In genomic region chr12:3365416-3366385, GRCh38 we compare ENCODE assay signal across 9 cellular contexts.
DNase-seq lines count a peak whose midpoint lies in the region; ATAC-seq and TF ChIP-seq lines count a peak whose summit lies in the region.
"Had no signal": no experiment of that assay in that cellular context is flagged by ENCODE, and none has a peak within 500 bp of the region (broad histone marks: within the 10 kb centered on the region; RNA-seq: fewer than 3 reads in every experiment).

No MANE protein-coding gene starts in this region.

- no peaks in the 10 kb centered on the region for H4K20me1 ChIP-seq in PC-3 (ENCODE audit: low read length)

- peak; percentile 46 for DNase-seq in GM13977 (ENCODE audit: low spot score)
- peak; percentile 64 for DNase-seq in PC-3
- peak; percentile 42 for DNase-seq in left cardiac atrium
- no peak for DNase-seq in NCI-H1694 (lab: John Stamatoyannopoulos, UW)
- DNase-seq in inferior parietal cortex (ENCODE audit: extremely low spot score): no peak
- no peak for DNase-seq in aorta
- DNase-seq: activated B cell treated with CpG ODN at 0.5 μM for 24 hours had no signal

- H3K4me3 ChIP-seq in PC-3 (ENCODE audit: low read length): peak overlapping the region; percentile 66
- peak overlapping the region; percentile 5 for H3K4me3 ChIP-seq in rectal smooth muscle tissue (ENCODE audit: low read length)
- H3K4me3 ChIP-seq in aorta (ENCODE audit: low read length in 2 of 2): peak overlapping the region in 1 of 2 donors; percentile 17

- H3K9me3 ChIP-seq in PC-3 (ENCODE audit: low read length) (no peaks in the 10 kb centered on the region), aorta (ENCODE audit: control insufficient read depth, low read length) (no peaks in the 10 kb centered on the region)

- peak overlapping the region; percentile 60 for H2AFZ ChIP-seq in PC-3 (ENCODE audit: low read length)

- H3K4me1 ChIP-seq in PC-3 (ENCODE audit: insufficient read depth, low read length): no peaks in the 10 kb centered on the region
- H3K4me1 ChIP-seq in rectal smooth muscle tissue (ENCODE audit: control insufficient read depth, insufficient read depth, low read length): no peaks in the 10 kb centered on the region
- H3K4me1 ChIP-seq in aorta (ENCODE audit: control insufficient read depth in 1 of 2, insufficient read depth in 2 of 2, low read length in 2 of 2): no peaks in the 10 kb centered on the region

- TF ChIP-seq CTCF in GM13977 (IDR thresholded peaks at IDR 0.05; ENCODE audit: extremely low read depth, insufficient read depth, missing control alignments): no peak
- TF ChIP-seq CTCF in PC-3 (conservative IDR thresholded peaks at IDR 0.05; ENCODE audit: low read depth, low read length): no peak

- in situ Hi-C loops in GM13977 (cut with MboI; ENCODE audit: low pct_unique_long_range_greater_than_20kb, low sequenced_read_pairs, unreplicated experiment): no loop called here

- H3K9ac ChIP-seq in PC-3 (ENCODE audit: low read length) (no peak overlapping the region; the same call in 1 of the 2 replicates), rectal smooth muscle tissue (ENCODE audit: low read length) (no peak overlapping the region)

- no TSS peak for BruUV-seq in PC-3 (replicated peaks; lab: Mats Ljungman, UMichigan)

- H3K27me3 ChIP-seq in PC-3 (ENCODE audit: low read length) (peaks cover 1% of the 10 kb centered on the region; the same call in 1 of the 2 replicates), rectal smooth muscle tissue (ENCODE audit: control insufficient read depth, insufficient read depth, low read length) (peaks cover 16% of the 10 kb centered on the region), aorta (ENCODE audit: control insufficient read depth in 1 of 2, insufficient read depth in 2 of 2, low read length in 1 of 2) (no peaks in the 10 kb centered on the region)

- ATAC-seq in PC-3 (peak; percentile 92), left cardiac atrium (peak; percentile 86 to 88), HG03354 (IDR thresholded peaks at IDR 0.05; ENCODE audit: poor library complexity, severe bottlenecking, unreplicated experiment) (no peak), aorta (ENCODE audit: low FRiP score) (no peak)

- H3K36me3 ChIP-seq in PC-3 (ENCODE audit: low read depth, low read length): no peaks in the 10 kb centered on the region
- no peaks in the 10 kb centered on the region for H3K36me3 ChIP-seq in rectal smooth muscle tissue (ENCODE audit: control insufficient read depth, insufficient read depth, low read length)
- H3K36me3 ChIP-seq in aorta (ENCODE audit: control insufficient read depth in 1 of 2, insufficient read depth in 2 of 2, low read length in 1 of 2): no peaks in the 10 kb centered on the region

- H3K4me2 ChIP-seq in PC-3 (ENCODE audit: low read length): peak overlapping the region; percentile 91

- peaks cover 29% of the 10 kb centered on the region for H3K79me2 ChIP-seq in PC-3 (ENCODE audit: low read length)

- 2 to 6% methylated on average over 24 to 84 of the region's 84 CpGs for WGBS in aorta, 2 donors

- no peaks in the 10 kb centered on the region for H3K9me2 ChIP-seq in PC-3 (replicated peaks; ENCODE audit: low read length)

- no peaks in the 10 kb centered on the region for H3F3A ChIP-seq in PC-3 (ENCODE audit: low read length, unreplicated experiment)

- H3K27ac ChIP-seq in PC-3 (ENCODE audit: low read length): no peak overlapping the region
- no peak overlapping the region for H3K27ac ChIP-seq in rectal smooth muscle tissue (ENCODE audit: low read depth, low read length)
- no peak overlapping the region for H3K27ac ChIP-seq in aorta (ENCODE audit: low read depth in 1 of 2, low read length in 2 of 2)

- CTCF ChIA-PET in PC-3 (lab: Charles Lee): no interaction called here

- POLR2A ChIA-PET in PC-3 (lab: Charles Lee; ENCODE audit: unreplicated experiment): no interaction called here

- intact Hi-C loops in PC-3 (cut with micrococcal nuclease) (loop anchor here (2.0 to 5.0 kb wide), 2 partner anchors 48 to 65 kb away; no protein-coding TSS in a partner anchor), left cardiac atrium (cut with DNase I) (no loop called here), aorta (cut with DNase I) (no loop called here)

Comparison
In these comparisons a context has a peak if more than half of its experiments do, and no peak if none do; other contexts are left out.
1. DNase-seq: peak in GM13977 (single experiment), PC-3 (single experiment) and left cardiac atrium (single experiment); none in NCI-H1694 (single experiment), inferior parietal cortex (single experiment) and aorta (0 of 2).
2. ATAC-seq: peak in PC-3 (single experiment) and left cardiac atrium (2 of 2); none in HG03354 (single experiment) and aorta (single experiment).